Comparison of ENCODE assay signal across 8 cellular contexts in genomic region chr14:60648169-60648933, GRCh38. TPM values are rescaled to one million over a fixed set of nuclear protein-coding genes. Genes with fewer than 3 reads are reported as not detected.
DNase-seq lines count a peak whose midpoint lies in the region; ATAC-seq and TF ChIP-seq lines count a peak whose summit lies in the region.

No MANE protein-coding gene starts in this region.

- H3K27me3 ChIP-seq in MG63 = no peaks in the 10 kb centered on the region
- peaks cover 4% of the 10 kb centered on the region for H3K27me3 ChIP-seq in osteoblast (ENCODE audit: insufficient read depth, low read length)

- H3K79me2 ChIP-seq in osteoblast (ENCODE audit: insufficient read depth, low read length) = peaks cover 57% of the 10 kb centered on the region

- peaks cover 3% of the 10 kb centered on the region for H4K20me1 ChIP-seq in osteoblast (ENCODE audit: insufficient read depth, low read length)

- peak overlapping the region; percentile 64 for H3K4me3 ChIP-seq in MG63
- peak overlapping the region; percentile 92 for H3K4me3 ChIP-seq in osteoblast (ENCODE audit: insufficient read depth, low read length)

- TF ChIP-seq CTCF in osteoblast (IDR thresholded peaks at IDR 0.05; ENCODE audit: extremely low read depth, low read depth, low read length) = peak; percentile 13

- peaks cover 11% of the 10 kb centered on the region for H3K36me3 Mint-ChIP-seq in effector memory CD8-positive, alpha-beta T cell (ENCODE audit: insufficient read depth)

- H3K9me3 Mint-ChIP-seq in effector memory CD8-positive, alpha-beta T cell = no peaks in the 10 kb centered on the region

- peak overlapping the region; percentile 70 for H3K27ac ChIP-seq in osteoblast (ENCODE audit: low read depth, low read length)

- H3K4me1 Mint-ChIP-seq in effector memory CD8-positive, alpha-beta T cell (ENCODE audit: low read depth in 2 of 2) = peaks cover 29 to 43% of the 10 kb centered on the region in 2 donors

- H3K9me3 ChIP-seq in MG63 (no peaks in the 10 kb centered on the region), osteoblast (ENCODE audit: low read depth, low read length) (no peaks in the 10 kb centered on the region)

- H2AFZ ChIP-seq in osteoblast (ENCODE audit: low read length) = peak overlapping the region; percentile 88

- H3K27ac Mint-ChIP-seq in effector memory CD8-positive, alpha-beta T cell = no peak overlapping the region

- peaks cover 42% of the 10 kb centered on the region for H3K4me1 ChIP-seq in osteoblast (ENCODE audit: insufficient read depth, low read length)

- peaks cover 3% of the 10 kb centered on the region; the same call in 1 of the 2 replicates for H3K36me3 ChIP-seq in MG63
- H3K36me3 ChIP-seq in osteoblast (ENCODE audit: insufficient read depth, low read length) = no peaks in the 10 kb centered on the region

- H3K4me3 Mint-ChIP-seq in effector memory CD8-positive, alpha-beta T cell = peak overlapping the region; percentile 62 to 74

- H3K27me3 Mint-ChIP-seq in effector memory CD8-positive, alpha-beta T cell = peaks cover 87 to 100% of the 10 kb centered on the region in 2 donors

- DNase-seq in ELF-1 (ENCODE audit: low read depth, low spot score) = peak; percentile 28
- DNase-seq in MG63 = peak; percentile 41
- no peak for DNase-seq in effector memory CD8-positive, alpha-beta T cell
- peak; percentile 88 for DNase-seq in osteoblast (ENCODE audit: insufficient read length, low spot score, missing footprints)
- no peak for DNase-seq in cerebellum (ENCODE audit: low spot score)
- no peak for DNase-seq in activated CD4-positive, CD25-positive, alpha-beta regulatory T cell (lab: John Stamatoyannopoulos, UW)

- ATAC-seq in effector memory CD8-positive, alpha-beta T cell (replicated peaks) = no peak
- ATAC-seq in GM19463 (IDR thresholded peaks at IDR 0.05; ENCODE audit: unreplicated experiment) (no peak), HG03097 (IDR thresholded peaks at IDR 0.05; ENCODE audit: low FRiP score, unreplicated experiment) (no peak)

- H3K4me2 ChIP-seq in osteoblast (ENCODE audit: insufficient read depth, low read length) = peak overlapping the region; percentile 99

RNA-seq across cellular contexts. Expression of gene SIX1, which starts 0.9 kb away (rescaled TPM):
- 4.1 and 10.7 TPM in 2 replicates for total RNA-seq in MG63 (2014; rRNA removed; shearing (Covaris generic); ENCODE audit: low replicate concordance)
- 18.1 and 21.5 TPM in 2 replicates for total RNA-seq in osteoblast
- 0.36 TPM for total RNA-seq in cerebellum

Comparison
In these comparisons a context has a peak if more than half of its experiments do, and no peak if none do; other contexts are left out.
1. DNase-seq: peak in ELF-1 (single experiment), MG63 (single experiment) and osteoblast (single experiment); none in effector memory CD8-positive, alpha-beta T cell (0 of 3), cerebellum (single experiment) and activated CD4-positive, CD25-positive, alpha-beta regulatory T cell (0 of 4).